In genomic region chr12:10153271-10154144, GRCh38 we compare ENCODE assay signal across 7 cellular contexts. TPM values are rescaled to one million over a fixed set of nuclear protein-coding genes. Genes with fewer than 3 reads are reported as not detected.
DNase-seq lines count a peak whose midpoint lies in the region; FAIRE-seq lines count a peak whose summit lies in the region.

No MANE protein-coding gene starts in this region.

- H3K36me3 ChIP-seq in HUES48 (ENCODE audit: control insufficient read depth, insufficient read depth, low read length) (no peaks in the 10 kb centered on the region), SJCRH30 (no peaks in the 10 kb centered on the region), neuron (ENCODE audit: insufficient read depth, low read length) (no peaks in the 10 kb centered on the region), stomach smooth muscle (ENCODE audit: control insufficient read depth in 2 of 2, insufficient read depth in 2 of 2, low read length in 2 of 2) (no peaks in the 10 kb centered on the region)

- H3K4me3 ChIP-seq in HUES48 (ENCODE audit: low read depth, low read length) (peak overlapping the region; percentile 53), SJCRH30 (no peak overlapping the region), neuron (ENCODE audit: low read length) (peak overlapping the region; percentile 42), stomach smooth muscle (ENCODE audit: low read length in 2 of 2) (peak overlapping the region; percentile 62 to 81)

- H3K4me1 ChIP-seq in HUES48 (ENCODE audit: control insufficient read depth, insufficient read depth, low read length) (peaks cover 5% of the 10 kb centered on the region; the same call in 1 of the 2 replicates), SJCRH30 (no peaks in the 10 kb centered on the region), neuron (ENCODE audit: insufficient read depth, low read length) (no peaks in the 10 kb centered on the region), stomach smooth muscle (ENCODE audit: control insufficient read depth, insufficient read depth, low read length) (peaks cover 7% of the 10 kb centered on the region)

- H3K9me3 ChIP-seq in HUES48 (ENCODE audit: control insufficient read depth, insufficient read depth, low read length) (no peaks in the 10 kb centered on the region), SJCRH30 (replicated peaks) (no peaks in the 10 kb centered on the region), neuron (ENCODE audit: low read length) (no peaks in the 10 kb centered on the region), stomach smooth muscle (ENCODE audit: control insufficient read depth in 2 of 2, low read length in 2 of 2) (no peaks in the 10 kb centered on the region)

- DNase-seq in GM18507 (ENCODE audit: extremely low spot score, insufficient read length, low read depth) (no peak), SJCRH30 (peak; percentile 23 to 68), germinal center (ENCODE audit: low spot score) (peak; percentile 43)
- DNase-seq in activated gamma-delta T cell treated with anti-CD3 and anti-CD28 coated beads, Interleukin-2, amount 50 U/mL, for 16 hours (ENCODE audit: low read depth) = peak; percentile 22

- H3K27me3 ChIP-seq in HUES48 (ENCODE audit: control insufficient read depth, insufficient read depth, low read length) (no peaks in the 10 kb centered on the region), SJCRH30 (no peaks in the 10 kb centered on the region), neuron (ENCODE audit: insufficient read depth, low read length) (peaks cover 4% of the 10 kb centered on the region), stomach smooth muscle (ENCODE audit: control insufficient read depth in 1 of 2, insufficient read depth in 2 of 2, low read length in 2 of 2) (no peaks in the 10 kb centered on the region)

- peak overlapping the region; percentile 87 for H2AFZ ChIP-seq in neuron (ENCODE audit: low read depth, low read length)

- FAIRE-seq in GM18507 (lab: Jason Lieb, UNC) = peak; percentile 83

- H3K27ac ChIP-seq in HUES48 (ENCODE audit: low read depth, low read length) (peak overlapping the region; percentile 33), SJCRH30 (no peak overlapping the region), stomach smooth muscle (ENCODE audit: low read length) (peak overlapping the region; percentile 70)

- peak overlapping the region; percentile 67 for H3K9ac ChIP-seq in HUES48 (ENCODE audit: low read depth, low read length)
- H3K9ac ChIP-seq in stomach smooth muscle (ENCODE audit: low read length in 2 of 2) = peak overlapping the region; percentile 59 to 74

RNA-seq across cellular contexts. Expression of gene OLR1, which starts 18.4 kb away (rescaled TPM):
- not detected in 2 replicates for total RNA-seq in SJCRH30 (2014; rRNA removed; shearing (Covaris generic))

RNA-seq across cellular contexts. Expression of gene CLEC7A, which starts 23.5 kb away (rescaled TPM):
- total RNA-seq in SJCRH30 (2014; rRNA removed; shearing (Covaris generic)) = not detected in 2 replicates

RNA-seq across cellular contexts. Expression of gene TMEM52B, which starts 25.3 kb away (rescaled TPM):
- not detected in 2 replicates for total RNA-seq in SJCRH30 (2014; rRNA removed; shearing (Covaris generic))

RNA-seq across cellular contexts. Expression of gene CLEC1A, which starts 54.7 kb away (rescaled TPM):
- total RNA-seq in SJCRH30 (2014; rRNA removed; shearing (Covaris generic)) = not detected in 2 replicates

RNA-seq across cellular contexts. Expression of gene GABARAPL1, which starts 59.2 kb away (rescaled TPM):
- total RNA-seq in SJCRH30 (2014; rRNA removed; shearing (Covaris generic)) = 35.0 and 36.8 TPM in 2 replicates
